18 cellular contexts compared by ENCODE assay signal in the genomic region with DNA sequence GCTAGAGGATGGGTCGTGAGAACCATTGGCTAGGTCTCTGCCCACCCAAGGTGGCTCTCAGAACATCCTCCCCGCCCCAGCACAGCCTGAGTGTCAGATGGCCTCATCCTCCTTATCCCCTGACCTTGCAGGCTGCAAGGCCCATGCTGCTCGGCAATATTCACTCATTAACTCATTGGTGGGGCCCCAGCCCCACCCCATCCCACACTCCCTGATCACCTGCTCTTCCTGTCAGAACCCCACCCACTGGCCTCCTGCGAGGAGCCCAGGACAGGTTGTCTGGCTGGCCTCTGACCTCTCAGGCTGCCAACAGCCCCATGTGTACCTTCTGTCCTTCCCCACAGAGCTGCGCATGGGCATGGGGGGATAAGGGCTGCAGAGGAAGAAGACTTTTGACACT. TPM values are rescaled to one million over a fixed set of nuclear protein-coding genes. Genes with fewer than 3 reads are reported as not detected.
DNase-seq lines count a peak whose midpoint lies in the region; ATAC-seq and TF ChIP-seq lines count a peak whose summit lies in the region.
"Had no signal": no experiment of that assay in that cellular context is flagged by ENCODE, and none has a peak within 500 bp of the region (broad histone marks: within the 10 kb centered on the region; RNA-seq: fewer than 3 reads in every experiment).

No MANE protein-coding gene starts in this region.

- H3K27ac Mint-ChIP-seq in CD4-positive, CD25-positive, alpha-beta regulatory T cell = peak overlapping the region; percentile 26 to 65 (median 54)
- peak overlapping the region; percentile 43 for H3K27ac Mint-ChIP-seq in stimulated activated effector memory CD8-positive, alpha-beta T cell treated with anti-CD3 and anti-CD28 coated beads, Interleukin-12 subunit alpha, Interleukin-12 subunit beta, amount 100 ng/mL, for 72 hours
- H3K27ac Mint-ChIP-seq: GM23338 had no signal

- peaks cover 36% of the 10 kb centered on the region for H3K4me1 ChIP-seq in CD4-positive, CD25-positive, alpha-beta regulatory T cell (ENCODE audit: control insufficient read depth, insufficient read depth, low read length, poor library complexity, severe bottlenecking)
- H3K4me1 ChIP-seq in Loucy (ENCODE audit: insufficient read depth, low read length, poor library complexity, severe bottlenecking) (peaks cover 50% of the 10 kb centered on the region), mucosa of descending colon (ENCODE audit: low read depth) (peaks cover 13% of the 10 kb centered on the region)

- H3K4me3 Mint-ChIP-seq in CD4-positive, CD25-positive, alpha-beta regulatory T cell = peak overlapping the region in 2 of 4 donors; percentile 38 to 44
- H3K4me3 Mint-ChIP-seq in stimulated activated effector memory CD8-positive, alpha-beta T cell treated with anti-CD3 and anti-CD28 coated beads, Interleukin-12 subunit alpha, Interleukin-12 subunit beta, amount 100 ng/mL, for 72 hours = no peak overlapping the region
- H3K4me3 Mint-ChIP-seq: GM23338 had no signal

- peaks cover 5 to 58% (median 31%) of the 10 kb centered on the region in 4 donors for H3K4me1 Mint-ChIP-seq in CD4-positive, CD25-positive, alpha-beta regulatory T cell
- H3K4me1 Mint-ChIP-seq in stimulated activated effector memory CD8-positive, alpha-beta T cell treated with anti-CD3 and anti-CD28 coated beads, Interleukin-12 subunit alpha, Interleukin-12 subunit beta, amount 100 ng/mL, for 72 hours = peaks cover 55% of the 10 kb centered on the region

- no peak overlapping the region for H3K9ac ChIP-seq in Loucy (ENCODE audit: low read depth, low read length, poor library complexity, severe bottlenecking)
- H3K9ac ChIP-seq: KMS-11 had no signal

- H3K27ac ChIP-seq in CD4-positive, CD25-positive, alpha-beta regulatory T cell (ENCODE audit: insufficient read depth, low read length, poor library complexity, severe bottlenecking) = no peak overlapping the region
- H3K27ac ChIP-seq: KMS-11 had no signal

- H3K4me3 ChIP-seq in CD4-positive, CD25-positive, alpha-beta regulatory T cell (ENCODE audit: low read depth, low read length) = no peak overlapping the region
- peak overlapping the region; percentile 32 for H3K4me3 ChIP-seq in Loucy (ENCODE audit: low read length, poor library complexity, severe bottlenecking)
- no peak overlapping the region for H3K4me3 ChIP-seq in mucosa of descending colon
- H3K4me3 ChIP-seq: GM23338 had no signal

- DNase-seq in CD4-positive, CD25-positive, alpha-beta regulatory T cell = no peak
- DNase-seq in mucosa of descending colon = peak in 1 of 3 donors; percentile 32
- no peak for DNase-seq in stimulated activated effector memory CD8-positive, alpha-beta T cell treated with anti-CD3 and anti-CD28 coated beads, Interleukin-12 subunit alpha, Interleukin-12 subunit beta, amount 100 ng/mL, for 72 hours (ENCODE audit: low spot score in 2 of 2)
- no peak for DNase-seq in activated T-cell treated with anti-CD3 and anti-CD28 coated beads, Interleukin-2, amount 50 U/mL, for 1 hour
- no peak for DNase-seq in kidney glomerular epithelial cell (lab: John Stamatoyannopoulos, UW)
- DNase-seq: AML-193; CD8-positive, alpha-beta memory T cell; DMS79; NCI-H1048; NCI-H1436 treated with DMSO at 0.1 percent for 48 hours; NCI-H2081; NCI-H774; PC-3 had no signal

- H3F3A ChIP-seq in Loucy (ENCODE audit: low read depth) = no peaks in the 10 kb centered on the region

- H2AFZ ChIP-seq in Loucy (ENCODE audit: low read length) = no peak overlapping the region
- H2AFZ ChIP-seq: GM23338 had no signal

- H4K20me1 ChIP-seq in Loucy (ENCODE audit: insufficient read depth, low read length, poor library complexity, severe bottlenecking) = peaks cover 57% of the 10 kb centered on the region

- intact Hi-C loops in mucosa of descending colon (cut with DNase I, micrococcal nuclease) = no loop called here

- no peaks in the 10 kb centered on the region for H3K9me2 ChIP-seq in Loucy (replicated peaks; ENCODE audit: low read depth, low read length)

- no peak for ATAC-seq in CD4-positive, CD25-positive, alpha-beta regulatory T cell (ENCODE audit: low read depth in 2 of 2)
- ATAC-seq in mucosa of descending colon (peak; percentile 14), GM18858 (IDR thresholded peaks at IDR 0.05; ENCODE audit: unreplicated experiment) (no peak)
- ATAC-seq in stimulated activated effector memory CD8-positive, alpha-beta T cell treated with anti-CD3 and anti-CD28 coated beads, Interleukin-12 subunit alpha, Interleukin-12 subunit beta, amount 100 ng/mL, for 72 hours = no peak
- ATAC-seq: HepG2, PC-3 had no signal

- H3K9me3 Mint-ChIP-seq in CD4-positive, CD25-positive, alpha-beta regulatory T cell = peaks cover 0 to 1% (median 0%) of the 10 kb centered on the region in 7 donors
- H3K9me3 Mint-ChIP-seq in stimulated activated effector memory CD8-positive, alpha-beta T cell treated with anti-CD3 and anti-CD28 coated beads, Interleukin-12 subunit alpha, Interleukin-12 subunit beta, amount 100 ng/mL, for 72 hours = no peaks in the 10 kb centered on the region
- H3K9me3 Mint-ChIP-seq: CD8-positive, alpha-beta memory T cell; GM23338 had no signal

- H3K4me2 ChIP-seq in Loucy (ENCODE audit: low read depth, low read length, poor library complexity, severe bottlenecking) = peak overlapping the region; percentile 79
- H3K4me2 ChIP-seq: GM23338, KMS-11 had no signal

- no peaks in the 10 kb centered on the region for H3K9me3 ChIP-seq in CD4-positive, CD25-positive, alpha-beta regulatory T cell (ENCODE audit: control insufficient read depth in 2 of 2, low read length in 2 of 2)
- H3K9me3 ChIP-seq in Loucy (ENCODE audit: insufficient read depth, low read depth, low read length) (no peaks in the 10 kb centered on the region), mucosa of descending colon (no peaks in the 10 kb centered on the region)

- no peaks in the 10 kb centered on the region for H3K27me3 Mint-ChIP-seq in CD4-positive, CD25-positive, alpha-beta regulatory T cell
- H3K27me3 Mint-ChIP-seq: CD8-positive, alpha-beta memory T cell had no signal

- no peaks in the 10 kb centered on the region for H3K36me3 ChIP-seq in CD4-positive, CD25-positive, alpha-beta regulatory T cell (ENCODE audit: control insufficient read depth, insufficient read depth, low read length)
- H3K36me3 ChIP-seq in Loucy (ENCODE audit: insufficient read depth, low read length) (no peaks in the 10 kb centered on the region), mucosa of descending colon (ENCODE audit: low read depth) (no peaks in the 10 kb centered on the region)

- TF ChIP-seq CTCF in Loucy (conservative IDR thresholded peaks at IDR 0.05; ENCODE audit: low read length) = no peak
- no peak for TF ChIP-seq CTCF in mucosa of descending colon (IDR thresholded peaks at IDR 0.05)

- H3K36me3 Mint-ChIP-seq in CD4-positive, CD25-positive, alpha-beta regulatory T cell = peaks cover 11% of the 10 kb centered on the region
- H3K36me3 Mint-ChIP-seq in stimulated activated effector memory CD8-positive, alpha-beta T cell treated with anti-CD3 and anti-CD28 coated beads, Interleukin-12 subunit alpha, Interleukin-12 subunit beta, amount 100 ng/mL, for 72 hours = peaks cover 60% of the 10 kb centered on the region

- no peaks in the 10 kb centered on the region for H3K27me3 ChIP-seq in CD4-positive, CD25-positive, alpha-beta regulatory T cell (ENCODE audit: control insufficient read depth, insufficient read depth, low read length)
- H3K27me3 ChIP-seq in Loucy (ENCODE audit: insufficient read depth, low read length, poor library complexity, severe bottlenecking) = no peaks in the 10 kb centered on the region

- H3K79me2 ChIP-seq in Loucy (ENCODE audit: insufficient read depth, low read length) = peaks cover 96% of the 10 kb centered on the region

RNA-seq across cellular contexts. Expression of a gene that starts 5.3 kb away (rescaled TPM):
- total RNA-seq in CD4-positive, CD25-positive, alpha-beta regulatory T cell = 67.6 TPM
- 10 to 100 TPM in 2 of 4 donors, 1 to 10 TPM in 2; 3.8 to 12.8 (median 7.5) TPM for polyA plus RNA-seq in CD4-positive, CD25-positive, alpha-beta regulatory T cell
- 10 to 100 TPM; 24.9 to 30.4 (median 25.3) TPM for total RNA-seq in mucosa of descending colon

RNA-seq across cellular contexts. Expression of a gene that starts 57.0 kb away (rescaled TPM):
- total RNA-seq in CD4-positive, CD25-positive, alpha-beta regulatory T cell = 14.6 TPM
- polyA plus RNA-seq in CD4-positive, CD25-positive, alpha-beta regulatory T cell = 1 to 10 TPM; 2.7 to 7.3 (median 5.4) TPM
- total RNA-seq in mucosa of descending colon = 10 to 100 TPM in 1 of 3 donors, 1 to 10 TPM in 2; 4.9 to 11.0 (median 6.4) TPM
